ENCODE assay signal across 18 cellular contexts in the genomic region with DNA sequence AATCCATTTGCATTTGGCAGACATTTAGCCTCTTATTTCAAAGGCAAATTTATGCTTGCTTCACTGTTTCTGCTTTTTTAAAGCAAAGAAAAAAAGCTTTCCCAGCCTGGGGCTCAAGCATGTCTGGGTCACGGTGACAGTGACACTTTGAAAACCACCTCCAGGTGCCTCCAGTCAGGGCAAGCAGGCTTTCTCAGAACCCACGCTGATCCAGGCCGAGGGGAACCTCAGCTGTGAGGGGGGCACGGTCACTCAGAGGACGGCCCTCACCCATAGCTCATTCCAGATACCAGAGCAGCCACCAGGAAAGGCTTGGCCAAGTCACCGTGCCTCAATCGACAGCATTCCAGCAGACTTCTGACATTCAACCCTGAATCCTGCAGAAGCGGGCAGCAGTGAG. TPM values are rescaled to one million over a fixed set of nuclear protein-coding genes. Genes with fewer than 3 reads are reported as not detected.
DNase-seq lines count a peak whose midpoint lies in the region; ATAC-seq, FAIRE-seq and TF ChIP-seq lines count a peak whose summit lies in the region.
"Had no signal": no experiment of that assay in that cellular context is flagged by ENCODE, and none has a peak within 500 bp of the region (broad histone marks: within the 10 kb centered on the region; RNA-seq: fewer than 3 reads in every experiment).

No MANE protein-coding gene starts in this region.

- intact Hi-C loops in Right ventricle myocardium inferior (cut with DNase I) (no loop called here), left cardiac atrium (cut with DNase I) (no loop called here), upper lobe of right lung (cut with DNase I) (no loop called here)

- no peak overlapping the region for H3K18ac ChIP-seq in H1 (ENCODE audit: extremely low read depth, low read length)

- no peak overlapping the region for H4K91ac ChIP-seq in H1 (replicated peaks; ENCODE audit: insufficient read length, low read length)

- no peak overlapping the region for H2BK120ac ChIP-seq in H1 (replicated peaks; ENCODE audit: low read depth, low read length)

- TF ChIP-seq RAD21 in H1 (IDR thresholded peaks at IDR 0.05 in 1 of 2, conservative IDR thresholded peaks at IDR 0.05 in 1 of 2; ENCODE audit: low read depth in 2 of 2, low read length in 2 of 2): no peak

- no peak overlapping the region; a peak in 1 of 7 replicates for H3K9ac ChIP-seq in H1 (replicated peaks in 1 of 4; ENCODE audit: extremely low read depth in 1 of 4, low read depth in 3 of 4, low read length in 3 of 4)

- peaks cover 0 to 4% of the 10 kb centered on the region in 2 experiments for H4K20me1 ChIP-seq in H1 (replicated peaks in 1 of 2; ENCODE audit: control insufficient read depth in 1 of 2, insufficient read depth in 2 of 2, low read length in 2 of 2)

- H3K27ac Mint-ChIP-seq in nephron: peak overlapping the region in 2 of 3 experiments; percentile 13 to 29
- H3K27ac Mint-ChIP-seq: CD4-positive, alpha-beta T cell; GM23338 had no signal

- no peak overlapping the region for H3K56ac ChIP-seq in H1 (replicated peaks; ENCODE audit: insufficient read length, low read depth, low read length)

- H3K36me3 Mint-ChIP-seq in nephron (ENCODE audit: low read depth): no peaks in the 10 kb centered on the region

- H3K4me3 Mint-ChIP-seq in nephron: no peak overlapping the region
- H3K4me3 Mint-ChIP-seq: CD4-positive, alpha-beta T cell; GM23338 had no signal

- H2BK20ac ChIP-seq in H1 (ENCODE audit: low read length): no peak overlapping the region

- no peak overlapping the region for H3K23ac ChIP-seq in H1 (ENCODE audit: insufficient read length)

- no peak overlapping the region for H2BK5ac ChIP-seq in H1 (ENCODE audit: low read depth, low read length)

- TF ChIP-seq EP300 in H1 (IDR thresholded peaks at IDR 0.05; ENCODE audit: borderline replicate concordance in 1 of 2, low read depth in 2 of 2, low read length in 2 of 2): no peak

- 76% methylated on average over 8 of the region's 8 CpGs; no CpG with 5 or more reads in 1 of the 2 experiments for WGBS in H1 (ENCODE audit: extremely low coverage in 1 of 2, insufficient coverage in 1 of 2, insufficient read length in 1 of 2, insufficient replicate concordance in 2 of 2, low coverage in 1 of 2, low lambda C conversion rate in 2 of 2, missing lambda C conversion rate in 1 of 2), 2 experiments

- ATAC-seq in Right ventricle myocardium inferior: no peak
- ATAC-seq in left cardiac atrium: no peak
- ATAC-seq in upper lobe of right lung: no peak
- no peak for ATAC-seq in GM18517 (IDR thresholded peaks at IDR 0.05; ENCODE audit: unreplicated experiment)
- ATAC-seq in GM19455 (IDR thresholded peaks at IDR 0.05; ENCODE audit: unreplicated experiment): no peak
- ATAC-seq: GM23338 had no signal

- no peaks in the 10 kb centered on the region for H3K79me1 ChIP-seq in H1 (ENCODE audit: low read depth, low read length)

- peak overlapping the region; percentile 5 to 14; a peak in 3 of 4 replicates for H3K4me2 ChIP-seq in H1 (ENCODE audit: insufficient read depth in 1 of 2, low read depth in 2 of 2, low read length in 2 of 2)
- H3K4me2 ChIP-seq: GM23338 had no signal

- CTCF ChIA-PET in H1 (lab: Charles Lee; ENCODE audit: partially characterized antibody): interaction anchor here (0.6 to 3.3 kb wide), 13 partner anchors 12 to 223 kb away, joined by 3 to 18 read pairs (median 3); no protein-coding TSS in a partner anchor

- no peak for FAIRE-seq in H1 (lab: Jason Lieb, UNC)
- FAIRE-seq: D721Med, G401.6, GM12891, HTR-8/SVneo had no signal

- no peak overlapping the region for H4K8ac ChIP-seq in H1 (ENCODE audit: extremely low read depth, insufficient read depth, low read length)

- H3K4me1 ChIP-seq in H1 (replicated peaks in 1 of 4; ENCODE audit: control insufficient read depth in 3 of 4, insufficient read depth in 4 of 4, low read length in 3 of 4) (peaks cover 0 to 23% (median 17%) of the 10 kb centered on the region in 4 experiments; a peak in 6 of 7 replicates), upper lobe of right lung (no peaks in the 10 kb centered on the region)
- H3K4me1 ChIP-seq: Caco-2 had no signal

- H3K27me3 ChIP-seq in H1 (replicated peaks in 1 of 4; ENCODE audit: control insufficient read depth in 3 of 4, extremely low read depth in 1 of 4, insufficient read depth in 3 of 4, low read length in 3 of 4) (no peaks in the 10 kb centered on the region), upper lobe of right lung (peaks cover 12% of the 10 kb centered on the region)

- TF ChIP-seq CTCF in H1 (IDR thresholded peaks at IDR 0.05; ENCODE audit: control extremely low read depth in 1 of 3, insufficient read depth in 1 of 3, low read depth in 1 of 3, low read length in 3 of 3): no peak
- TF ChIP-seq CTCF in nephron (IDR thresholded peaks at IDR 0.05; ENCODE audit: unreplicated experiment in 3 of 3): no peak
- no peak for TF ChIP-seq CTCF in upper lobe of right lung (IDR thresholded peaks at IDR 0.05)

- POLR2A ChIA-PET in H1 (lab: Charles Lee; ENCODE audit: partially characterized antibody): no interaction called here

- no peak for TF ChIP-seq POLR2A in H1 (IDR thresholded peaks at IDR 0.05; ENCODE audit: control extremely low read depth in 1 of 2, low read depth in 2 of 2, low read length in 2 of 2)

- no peak overlapping the region for H3K14ac ChIP-seq in H1 (ENCODE audit: insufficient read length)

- H2AK5ac ChIP-seq in H1 (ENCODE audit: low read depth, low read length): no peak overlapping the region

- H3K23me2 ChIP-seq in H1 (ENCODE audit: low read depth, low read length): no peaks in the 10 kb centered on the region; the same call in 1 of the 2 replicates

- peaks cover 15% of the 10 kb centered on the region for H3K4me1 Mint-ChIP-seq in nephron

- no peaks in the 10 kb centered on the region for H3K9me3 ChIP-seq in H1 (ENCODE audit: insufficient read depth in 2 of 2, low read depth in 1 of 2, low read length in 1 of 2)
- no peaks in the 10 kb centered on the region for H3K9me3 ChIP-seq in upper lobe of right lung
- H3K9me3 ChIP-seq: Caco-2 had no signal

- H3K9me3 Mint-ChIP-seq in nephron: peaks cover 5% of the 10 kb centered on the region
- H3K9me3 Mint-ChIP-seq: GM23338 had no signal

- no peak overlapping the region for H2BK12ac ChIP-seq in H1 (ENCODE audit: low read depth, low read length)

- no peak overlapping the region for H3K4ac ChIP-seq in H1 (replicated peaks; ENCODE audit: insufficient read length, low read depth, low read length)

- H3K36me3 ChIP-seq in H1 (ENCODE audit: control insufficient read depth in 2 of 4, insufficient read depth in 4 of 4, low read length in 3 of 4) (no peaks in the 10 kb centered on the region), upper lobe of right lung (no peaks in the 10 kb centered on the region)

- H4K5ac ChIP-seq in H1 (ENCODE audit: insufficient read length, low read depth, low read length): no peak overlapping the region

- peak; percentile 43 for DNase-seq in Right ventricle myocardium inferior (ENCODE audit: missing footprints)
- DNase-seq in left cardiac atrium: no peak
- no peak for DNase-seq in H1 (ENCODE audit: low read depth in 1 of 2, low spot score in 2 of 2)
- peak; percentile 28 for DNase-seq in upper lobe of right lung
- no peak for DNase-seq in NCI-H2196 (lab: John Stamatoyannopoulos, UW; ENCODE audit: unreplicated experiment)
- DNase-seq: AML-193; Caco-2; CD4-positive, alpha-beta T cell; H7 had no signal

- no peak overlapping the region for H3K27ac ChIP-seq in H1 (ENCODE audit: low read depth, low read length)
- no peak overlapping the region for H3K27ac ChIP-seq in upper lobe of right lung
- H3K27ac ChIP-seq: C4-2B had no signal

- peaks cover 8% of the 10 kb centered on the region for H3K27me3 Mint-ChIP-seq in nephron (ENCODE audit: low read depth)

- no peak overlapping the region for H2AFZ ChIP-seq in H1 (ENCODE audit: low read length)
- H2AFZ ChIP-seq: GM23338 had no signal

- H3K4me3 ChIP-seq in H1 (ENCODE audit: extremely low read depth in 1 of 4, insufficient read depth in 2 of 4, low read depth in 3 of 4, low read length in 4 of 4) (no peak overlapping the region), upper lobe of right lung (no peak overlapping the region)
- H3K4me3 ChIP-seq: GM23338 had no signal

- H2BK15ac ChIP-seq in H1 (ENCODE audit: low read length): no peak overlapping the region

- H3K79me2 ChIP-seq in H1 (ENCODE audit: control insufficient read depth in 1 of 2, insufficient read depth in 2 of 2, low read length in 2 of 2): no peaks in the 10 kb centered on the region

TF ChIP-seq in H1, 55 proteins besides CTCF, POLR2A, EP300 and RAD21 (continues in another document):
- no peak for TF ChIP-seq TAF1 (IDR thresholded peaks at IDR 0.05; ENCODE audit: low read depth, low read length)
- TF ChIP-seq HDAC6 (IDR thresholded peaks at IDR 0.05; ENCODE audit: low read depth, low read length): no peak
- no peak for TF ChIP-seq NRF1 (IDR thresholded peaks at IDR 0.05; ENCODE audit: low read depth, low read length)
- no peak for TF ChIP-seq CHD2 (IDR thresholded peaks at IDR 0.05; ENCODE audit: low read length)
- TF ChIP-seq SRF (IDR thresholded peaks at IDR 0.05; ENCODE audit: low read depth, low read length): no peak
- TF ChIP-seq GABPA (IDR thresholded peaks at IDR 0.05; ENCODE audit: borderline replicate concordance, insufficient read depth, low read length): no peak
- no peak for TF ChIP-seq JUN (IDR thresholded peaks at IDR 0.05; ENCODE audit: low read depth, low read length)
- no peak for TF ChIP-seq GTF2F1 (IDR thresholded peaks at IDR 0.05; ENCODE audit: borderline replicate concordance, low read depth, low read length)

RNA-seq across cellular contexts. Expression of gene PPP2R2C, which starts 57.1 kb away (rescaled TPM):
- total RNA-seq in Right ventricle myocardium inferior (12.3 TPM), left cardiac atrium (1 to 10 TPM; 4.8 to 5.2 TPM), upper lobe of right lung (0.09 TPM)
- total RNA-seq in H1 (2021; fragmentation: NEBNext Ultra II Directional; extraction: Animal tissue kit (Norgen Biotek cat#: 25700)): 6.4 and 7.1 TPM in 2 replicates
- polyA plus RNA-seq in H1 (2011; rRNA removed): 6.4 and 7.5 TPM in 2 replicates
- polyA plus RNA-seq in H1 (2011; cell fraction: cytosol; rRNA removed): 7.7 TPM
- 8.8 TPM for polyA plus RNA-seq in H1 (2011; cell fraction: nucleus; rRNA removed)
- 4.9 to 7.3 TPM (median 5.8 TPM) in 4 replicates for polyA plus RNA-seq in H1 (2012, experiment 1 of 2)
- polyA plus RNA-seq in H1 (2012, experiment 2 of 2): 2.3 TPM
- 6.6 TPM for polyA plus RNA-seq in H1 (2013, experiment 1 of 2)
- 6.4 TPM for polyA plus RNA-seq in H1 (2013, experiment 2 of 2)
- 14.1 and 14.6 TPM in 2 replicates for polyA minus RNA-seq in H1 (2011; rRNA and poly(A)+ RNA removed)
- 4.1 TPM for polyA minus RNA-seq in H1 (2011; cell fraction: cytosol; rRNA and poly(A)+ RNA removed)
- 4.2 TPM for polyA minus RNA-seq in H1 (2011; cell fraction: nucleus; rRNA and poly(A)+ RNA removed)
- total RNA-seq: Caco-2; CD4-positive, alpha-beta T cell had no signal

Comparison
In these comparisons a context has a peak if more than half of its experiments do, and no peak if none do; other contexts are left out.
1. DNase-seq: peak in Right ventricle myocardium inferior (single experiment) and upper lobe of right lung (single experiment); none in left cardiac atrium (single experiment), H1 (0 of 2) and NCI-H2196 (single experiment).